In the genomic region with DNA sequence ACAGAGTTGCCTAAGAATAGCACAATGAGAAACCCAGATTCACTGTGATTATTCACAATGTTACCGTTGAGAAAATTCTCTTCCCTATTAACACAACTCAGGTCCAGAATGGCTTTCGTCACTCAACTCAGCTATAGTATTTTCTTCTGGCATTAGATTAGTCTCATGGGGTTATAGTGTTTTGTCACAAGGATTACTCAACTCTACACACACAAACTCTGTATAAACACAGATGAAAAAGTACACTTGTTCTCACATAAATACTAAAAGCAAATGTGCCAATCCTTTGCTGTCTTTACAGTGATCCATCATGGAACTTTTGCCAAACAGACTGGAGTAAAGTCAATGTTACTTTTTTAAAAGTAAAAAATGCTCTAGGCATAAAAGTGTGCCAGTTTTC, we compare ENCODE assay signal across 14 cellular contexts.
"Had no signal": no experiment of that assay in that cellular context is flagged by ENCODE, and none has a peak within 500 bp of the region (broad histone marks: within the 10 kb centered on the region; RNA-seq: fewer than 3 reads in every experiment).

No MANE protein-coding gene starts in this region.

- H3K4me1 ChIP-seq: psoas muscle, right lobe of liver, upper lobe of left lung had no signal

- H3K4me3 ChIP-seq: dorsolateral prefrontal cortex, mucosa of descending colon, psoas muscle, right lobe of liver, suprapubic skin, upper lobe of left lung had no signal

- ATAC-seq: activated CD4-positive, CD25-positive, alpha-beta regulatory T cell treated with anti-CD3 and anti-CD28 coated beads, Interleukin-2, amount 50 U/mL, for 24 hours; left cardiac atrium; mucosa of descending colon; natural killer cell; psoas muscle; right lobe of liver had no signal

- H3K36me3 ChIP-seq: right lobe of liver, suprapubic skin, upper lobe of left lung had no signal

- DNase-seq: activated naive CD4-positive, alpha-beta T cell treated with anti-CD3 and anti-CD28 coated beads, Interleukin-2, amount 50 U/mL, for 16 hours; amniotic stem cell; dorsolateral prefrontal cortex; immature natural killer cell; left cardiac atrium; mucosa of descending colon; natural killer cell; psoas muscle; right lobe of liver; stimulated activated CD4-positive, alpha-beta T cell treated with anti-CD3 and anti-CD28 coated beads, Interleukin-12 subunit alpha, Interleukin-12 subunit beta, amount 100 ng/mL, for 4 hours; stimulated activated naive CD4-positive, alpha-beta T cell; upper lobe of left lung had no signal

- H3K27ac ChIP-seq: dorsolateral prefrontal cortex, psoas muscle, right lobe of liver, suprapubic skin, upper lobe of left lung had no signal

- H3K27me3 ChIP-seq: right lobe of liver, suprapubic skin, upper lobe of left lung had no signal
